In genomic region chr3:195148553-195148952, GRCh38 we compare ENCODE assay signal across 9 cellular contexts.
DNase-seq lines count a peak whose midpoint lies in the region; ATAC-seq and TF ChIP-seq lines count a peak whose summit lies in the region.
"Had no signal": no experiment of that assay in that cellular context is flagged by ENCODE, and none has a peak within 500 bp of the region (broad histone marks: within the 10 kb centered on the region; RNA-seq: fewer than 3 reads in every experiment).

No MANE protein-coding gene starts in this region.

- H3K36me3 ChIP-seq in heart right ventricle (no peaks in the 10 kb centered on the region), upper lobe of left lung (no peaks in the 10 kb centered on the region), Caco-2 (ENCODE audit: control insufficient read depth, insufficient read depth, low read length) (no peaks in the 10 kb centered on the region)

- H3K36me3 Mint-ChIP-seq in activated B cell treated with CpG ODN at 0.5 μM for 24 hours (ENCODE audit: low read depth), result no peaks in the 10 kb centered on the region
- no peaks in the 10 kb centered on the region for H3K36me3 Mint-ChIP-seq in memory B cell
- no peaks in the 10 kb centered on the region for H3K36me3 Mint-ChIP-seq in Caco-2 (ENCODE audit: insufficient read depth, unreplicated experiment)

- TF ChIP-seq POLR2A in upper lobe of left lung (IDR thresholded peaks at IDR 0.05), result no peak

- H3K9me3 ChIP-seq in heart right ventricle, result no peaks in the 10 kb centered on the region
- no peaks in the 10 kb centered on the region for H3K9me3 ChIP-seq in upper lobe of left lung
- H3K9me3 ChIP-seq in Caco-2, result no peaks in the 10 kb centered on the region

- no peak for TF ChIP-seq EP300 in upper lobe of left lung (IDR thresholded peaks at IDR 0.05)

- no peak for DNase-seq in heart right ventricle
- no peak for DNase-seq in left cardiac atrium
- no peak for DNase-seq in activated B cell treated with CpG ODN at 0.5 μM for 24 hours
- no peak for DNase-seq in memory B cell (ENCODE audit: low spot score in 2 of 2)
- no peak for DNase-seq in upper lobe of left lung
- no peak for DNase-seq in Caco-2
- no peak for DNase-seq in NCI-H1092 treated with DMSO at 0.1 percent for 48 hours (lab: John Stamatoyannopoulos, UW)
- DNase-seq: activated CD4-positive, CD25-positive, alpha-beta regulatory T cell had no signal

- H3K27me3 ChIP-seq in heart right ventricle (no peaks in the 10 kb centered on the region), upper lobe of left lung (no peaks in the 10 kb centered on the region), Caco-2 (replicated peaks; ENCODE audit: control insufficient read depth, insufficient read depth, low read length) (no peaks in the 10 kb centered on the region)

- H3K4me1 ChIP-seq in heart right ventricle, result peaks cover 20 to 76% (median 66%) of the 10 kb centered on the region in 9 donors
- H3K4me1 ChIP-seq in upper lobe of left lung, result peaks cover 41 to 67% (median 59%) of the 10 kb centered on the region in 4 donors
- no peaks in the 10 kb centered on the region for H3K4me1 ChIP-seq in Caco-2

- intact Hi-C loops in heart right ventricle (cut with DNase I) (loop anchor here in 1 of 10 donors (10.0 kb wide), 1 partner anchor 106 kb away; no protein-coding TSS in a partner anchor), left cardiac atrium (cut with DNase I) (no loop called here), activated B cell treated with CpG ODN at 0.5 μM for 24 hours (cut with micrococcal nuclease) (loop anchor here (1.0 to 2.0 kb wide), 3 partner anchors 9 to 412 kb away; no protein-coding TSS in a partner anchor), Caco-2 (cut with micrococcal nuclease; ENCODE audit: unreplicated experiment) (no loop called here)

- H3K4me3 Mint-ChIP-seq in activated B cell treated with CpG ODN at 0.5 μM for 24 hours (peak overlapping the region; percentile 85), memory B cell (peak overlapping the region; percentile 90), Caco-2 (ENCODE audit: unreplicated experiment) (no peak overlapping the region)

- POLR2A ChIA-PET in activated B cell treated with CpG ODN at 0.5 μM for 24 hours (lab: Charles Lee), result interaction anchor here (0.6 to 5.3 kb wide), 10 partner anchors 9 to 462 kb away, joined by 3 to 44 read pairs (median 6); partner anchors contain the start of gene FAM43A
- POLR2A ChIA-PET in Caco-2 (lab: Charles Lee), result no interaction called here

- CTCF ChIA-PET in activated B cell treated with CpG ODN at 0.5 μM for 24 hours (lab: Charles Lee) (interaction anchor here (0.6 to 1.4 kb wide), 3 partner anchors 19 to 477 kb away, joined by 3 to 4 read pairs (median 3); partner anchors contain the start of gene LSG1), Caco-2 (lab: Charles Lee) (no interaction called here)

- no peak for TF ChIP-seq CTCF in heart right ventricle (IDR thresholded peaks at IDR 0.05)
- TF ChIP-seq CTCF in activated B cell treated with CpG ODN at 0.5 μM for 24 hours (IDR thresholded peaks at IDR 0.05), result no peak
- TF ChIP-seq CTCF in upper lobe of left lung (IDR thresholded peaks at IDR 0.05), result no peak
- TF ChIP-seq CTCF in Caco-2 (IDR thresholded peaks at IDR 0.05; ENCODE audit: insufficient read depth in 1 of 2, low read depth in 1 of 2, low read length in 1 of 2, severe bottlenecking in 1 of 2, unreplicated experiment in 1 of 2), result no peak

- H3K4me3 ChIP-seq in heart right ventricle (peak overlapping the region in 6 of 10 donors; percentile 4 to 46 (median 34)), upper lobe of left lung (no peak overlapping the region), Caco-2 (ENCODE audit: low read depth, low read length) (no peak overlapping the region)

- H3K27ac ChIP-seq in heart right ventricle (peak overlapping the region in 9 of 10 donors; percentile 51 to 92 (median 82)), upper lobe of left lung (peak overlapping the region; percentile 60 to 89 (median 76))

- H3K9me3 Mint-ChIP-seq in activated B cell treated with CpG ODN at 0.5 μM for 24 hours (no peaks in the 10 kb centered on the region), memory B cell (no peaks in the 10 kb centered on the region), Caco-2 (ENCODE audit: unreplicated experiment) (no peaks in the 10 kb centered on the region)

- 45 to 48% methylated on average over 10 of the region's 10 CpGs for WGBS in heart right ventricle, 2 donors
- WGBS in upper lobe of left lung, 2 donors, result 37 to 38% methylated on average over 10 of the region's 10 CpGs

- H3K27ac Mint-ChIP-seq in activated B cell treated with CpG ODN at 0.5 μM for 24 hours, result peak overlapping the region; percentile 84
- H3K27ac Mint-ChIP-seq in memory B cell, result peak overlapping the region; percentile 91
- no peak overlapping the region for H3K27ac Mint-ChIP-seq in Caco-2 (ENCODE audit: unreplicated experiment)

- H3K27me3 Mint-ChIP-seq in activated B cell treated with CpG ODN at 0.5 μM for 24 hours, result no peaks in the 10 kb centered on the region
- no peaks in the 10 kb centered on the region for H3K27me3 Mint-ChIP-seq in memory B cell
- no peaks in the 10 kb centered on the region for H3K27me3 Mint-ChIP-seq in Caco-2 (ENCODE audit: insufficient read depth, unreplicated experiment)

- no peak for ATAC-seq in heart right ventricle
- no peak for ATAC-seq in left cardiac atrium
- ATAC-seq in activated B cell treated with CpG ODN at 0.5 μM for 24 hours (ENCODE audit: low read depth), result peak; percentile 25
- peak; percentile 11 for ATAC-seq in memory B cell (ENCODE audit: low read depth)
- no peak for ATAC-seq in upper lobe of left lung (ENCODE audit: low FRiP score in 2 of 2)
- no peak for ATAC-seq in GM21526 (IDR thresholded peaks at IDR 0.05; ENCODE audit: low FRiP score, unreplicated experiment)

- H3K4me1 Mint-ChIP-seq in activated B cell treated with CpG ODN at 0.5 μM for 24 hours, result peaks cover 84% of the 10 kb centered on the region
- H3K4me1 Mint-ChIP-seq in memory B cell, result peaks cover 51% of the 10 kb centered on the region
- no peaks in the 10 kb centered on the region for H3K4me1 Mint-ChIP-seq in Caco-2 (ENCODE audit: low read depth, unreplicated experiment)

- no TSS peak for BruUV-seq in Caco-2 (replicated peaks; lab: Mats Ljungman, UMichigan)

Comparison
In these comparisons a context has a peak if more than half of its experiments do, and no peak if none do; other contexts are left out.
1. ATAC-seq: peak in activated B cell treated with CpG ODN at 0.5 μM for 24 hours (single experiment) and memory B cell (single experiment); none in heart right ventricle (0 of 8), left cardiac atrium (0 of 2), upper lobe of left lung (0 of 2) and GM21526 (single experiment).
2. H3K4me3 ChIP-seq: peak in heart right ventricle (6 of 10); none in upper lobe of left lung (0 of 4) and Caco-2 (single experiment).